Comparison of ENCODE assay signal across 8 cellular contexts in genomic region chr7:26199301-26200112, GRCh38. TPM values are rescaled to one million over a fixed set of nuclear protein-coding genes. Genes with fewer than 3 reads are reported as not detected.
A peak's percentile ranks its signal among the peaks of the same experiment; 100 is the strongest.
DNase-seq lines count a peak whose midpoint lies in the region; ATAC-seq and TF ChIP-seq lines count a peak whose summit lies in the region.

No MANE protein-coding gene starts in this region.

- peak overlapping the region; percentile 100 for H3K4me3 ChIP-seq in CD4-positive, CD25-positive, alpha-beta regulatory T cell (ENCODE audit: low read depth, low read length)
- H3K4me3 ChIP-seq in WERI-Rb-1 (ENCODE audit: low read depth, low read length): peak overlapping the region; percentile 96
- H3K4me3 ChIP-seq in cardiac fibroblast (replicated peaks in 1 of 2; ENCODE audit: low read depth in 2 of 2, low read length in 2 of 2): peak overlapping the region; percentile 98 to 99

- H3K9me3 ChIP-seq in CD4-positive, CD25-positive, alpha-beta regulatory T cell (ENCODE audit: control insufficient read depth in 2 of 2, low read length in 2 of 2): no peaks in the 10 kb centered on the region
- no peaks in the 10 kb centered on the region for H3K9me3 ChIP-seq in WERI-Rb-1 (ENCODE audit: severe bottlenecking)

- H3K4me1 Mint-ChIP-seq in CD4-positive, CD25-positive, alpha-beta regulatory T cell: peaks cover 39 to 70% (median 43%) of the 10 kb centered on the region in 4 donors

- peak overlapping the region; percentile 99 to 100 (median 100) for H3K4me3 Mint-ChIP-seq in CD4-positive, CD25-positive, alpha-beta regulatory T cell

- peaks cover 53% of the 10 kb centered on the region for H3K36me3 Mint-ChIP-seq in CD4-positive, CD25-positive, alpha-beta regulatory T cell

- peak overlapping the region; percentile 99 for H3K27ac ChIP-seq in CD4-positive, CD25-positive, alpha-beta regulatory T cell (ENCODE audit: insufficient read depth, low read length, poor library complexity, severe bottlenecking)
- peak overlapping the region; percentile 100 for H3K27ac ChIP-seq in WERI-Rb-1

- peaks cover 0 to 8% (median 0%) of the 10 kb centered on the region in 7 donors for H3K9me3 Mint-ChIP-seq in CD4-positive, CD25-positive, alpha-beta regulatory T cell

- peaks cover 56% of the 10 kb centered on the region for H3K4me1 ChIP-seq in CD4-positive, CD25-positive, alpha-beta regulatory T cell (ENCODE audit: control insufficient read depth, insufficient read depth, low read length, poor library complexity, severe bottlenecking)

- no peaks in the 10 kb centered on the region for H3K27me3 ChIP-seq in CD4-positive, CD25-positive, alpha-beta regulatory T cell (ENCODE audit: control insufficient read depth, insufficient read depth, low read length)
- H3K27me3 ChIP-seq in WERI-Rb-1 (ENCODE audit: insufficient read depth, low read depth, severe bottlenecking): no peaks in the 10 kb centered on the region

- no peak for ATAC-seq in CD4-positive, CD25-positive, alpha-beta regulatory T cell (ENCODE audit: low read depth in 2 of 2)
- ATAC-seq in GM19452 (IDR thresholded peaks at IDR 0.05; ENCODE audit: unreplicated experiment): no peak

- DNase-seq in CD4-positive, CD25-positive, alpha-beta regulatory T cell: peak in 2 of 3 donors; percentile 58 to 82
- DNase-seq in LHCN-M2 (ENCODE audit: low read depth): peak; percentile 56
- DNase-seq in WERI-Rb-1: peak; percentile 62
- DNase-seq in cardiac fibroblast (ENCODE audit: low read depth in 2 of 2): peak; percentile 50 to 52
- peak; percentile 35 for DNase-seq in kidney glomerular epithelial cell (lab: John Stamatoyannopoulos, UW)
- DNase-seq in stimulated activated CD4-positive, alpha-beta T cell treated with anti-CD3 and anti-CD28 coated beads, Interleukin-1b, Interleukin-23, amount 100 ng/mL, for 24 hours (ENCODE audit: low read depth in 4 of 4, low spot score in 1 of 4): peak in 3 of 4 experiments; percentile 24 to 50 (median 40)
- no peak for DNase-seq in cortex of kidney (lab: John Stamatoyannopoulos, UW)

- TF ChIP-seq CTCF in WERI-Rb-1 (IDR thresholded peaks at IDR 0.05; ENCODE audit: low read depth, low read length): no peak
- TF ChIP-seq CTCF in cardiac fibroblast (IDR thresholded peaks at IDR 0.05; ENCODE audit: low read depth, low read length): no peak

- peaks cover 21% of the 10 kb centered on the region for H3K27me3 Mint-ChIP-seq in CD4-positive, CD25-positive, alpha-beta regulatory T cell

- peak overlapping the region; percentile 98 to 100 (median 100) for H3K27ac Mint-ChIP-seq in CD4-positive, CD25-positive, alpha-beta regulatory T cell

- peaks cover 38% of the 10 kb centered on the region for H3K36me3 ChIP-seq in CD4-positive, CD25-positive, alpha-beta regulatory T cell (ENCODE audit: control insufficient read depth, insufficient read depth, low read length)
- peaks cover 86% of the 10 kb centered on the region for H3K36me3 ChIP-seq in WERI-Rb-1

RNA-seq across cellular contexts. Expression of gene HNRNPA2B1, which starts 1.0 kb away (rescaled TPM):
- total RNA-seq in CD4-positive, CD25-positive, alpha-beta regulatory T cell: 465 TPM
- 100 to 1,000 TPM; 506 to 541 (median 520) TPM for polyA plus RNA-seq in CD4-positive, CD25-positive, alpha-beta regulatory T cell
- total RNA-seq in LHCN-M2 (2014; rRNA removed): 226 and 347 TPM in 2 replicates
- 681 TPM for polyA plus RNA-seq in LHCN-M2 (2012)

RNA-seq across cellular contexts. Expression of gene CBX3, which starts 2.0 kb away (rescaled TPM):
- total RNA-seq in CD4-positive, CD25-positive, alpha-beta regulatory T cell: 115 TPM
- polyA plus RNA-seq in CD4-positive, CD25-positive, alpha-beta regulatory T cell: 100 to 1,000 TPM in 3 of 4 donors, 10 to 100 TPM in 1; 89.1 to 135 (median 125) TPM
- 259 and 289 TPM in 2 replicates for total RNA-seq in LHCN-M2 (2014; rRNA removed)
- polyA plus RNA-seq in LHCN-M2 (2012): 108 TPM

RNA-seq across cellular contexts. Expression of gene NFE2L3, which starts 47.5 kb away (rescaled TPM):
- total RNA-seq in CD4-positive, CD25-positive, alpha-beta regulatory T cell: 10.9 TPM
- polyA plus RNA-seq in CD4-positive, CD25-positive, alpha-beta regulatory T cell: 10 to 100 TPM in 3 of 4 donors, 1 to 10 TPM in 1; 8.8 to 13.9 (median 13.2) TPM
- total RNA-seq in LHCN-M2 (2014; rRNA removed): 1.6 and 2.6 TPM in 2 replicates
- polyA plus RNA-seq in LHCN-M2 (2012): 2.9 TPM
